In the genomic region with DNA sequence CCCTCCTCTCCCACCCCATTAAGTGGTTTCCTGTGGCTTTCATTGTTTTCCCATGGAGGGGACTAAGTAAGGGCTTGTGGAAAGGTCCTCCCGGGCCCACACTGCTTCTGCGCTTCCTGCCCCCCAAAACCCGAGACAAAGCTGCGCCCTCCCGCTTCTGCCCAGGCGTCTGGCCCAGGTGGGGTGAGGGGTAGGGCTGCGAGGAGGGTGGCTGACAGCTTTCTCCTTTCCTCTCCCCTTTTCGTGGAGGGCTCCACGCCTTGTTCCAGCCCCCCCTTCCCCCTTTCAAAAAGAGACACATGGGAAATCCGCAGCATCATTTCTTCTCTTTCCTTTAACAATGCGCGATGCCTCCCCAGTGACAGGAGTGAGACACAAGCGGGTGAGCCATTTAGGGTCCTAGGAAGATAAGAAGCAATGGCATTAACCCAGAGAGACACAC, we compare ENCODE assay signal across 8 cellular contexts. TPM values are rescaled to one million over a fixed set of nuclear protein-coding genes. Genes with fewer than 3 reads are reported as not detected.
DNase-seq lines count a peak whose midpoint lies in the region; ATAC-seq and TF ChIP-seq lines count a peak whose summit lies in the region.

No MANE protein-coding gene starts in this region.

- peaks cover 33% of the 10 kb centered on the region for H3K4me1 ChIP-seq in neuron (ENCODE audit: insufficient read depth, low read length)
- H3K4me1 ChIP-seq in uterus = peaks cover 0 to 7% of the 10 kb centered on the region in 2 donors

- no peaks in the 10 kb centered on the region for H3K27me3 ChIP-seq in neuron (ENCODE audit: insufficient read depth, low read length)
- H3K27me3 ChIP-seq in uterus = no peaks in the 10 kb centered on the region

- H2AFZ ChIP-seq in neuron (ENCODE audit: low read depth, low read length) = peak overlapping the region; percentile 78

- H3K4me3 ChIP-seq in fibroblast of villous mesenchyme (ENCODE audit: low read depth, low read length) = peak overlapping the region; percentile 97
- peak overlapping the region; percentile 98 for H3K4me3 ChIP-seq in neuron (ENCODE audit: low read length)
- peak overlapping the region; percentile 76 to 79 for H3K4me3 ChIP-seq in uterus

- intact Hi-C loops in uterus (cut with DNase I; ENCODE audit: low total_unique reads) = loop anchor here (2.0 kb wide), 1 partner anchor 131 kb away; no protein-coding TSS in a partner anchor

- H3K4me1 Mint-ChIP-seq in activated T-cell treated with anti-CD3 and anti-CD28 coated beads, Interleukin-2, amount 50 U/mL, for 24 hours (ENCODE audit: low read depth) = peaks cover 53% of the 10 kb centered on the region

- peak; percentile 6 for DNase-seq in GF-D8 (lab: John Stamatoyannopoulos, UW)
- peak; percentile 28 to 37 for DNase-seq in Kasumi-1 (lab: John Stamatoyannopoulos, UW)
- peak; percentile 69 for DNase-seq in activated T-cell treated with anti-CD3 and anti-CD28 coated beads, Interleukin-2, amount 50 U/mL, for 24 hours
- DNase-seq in fibroblast of villous mesenchyme (ENCODE audit: low read depth) = peak; percentile 19
- DNase-seq in uterus = peak; percentile 25 to 33
- no peak for DNase-seq in MV-4-11 (lab: John Stamatoyannopoulos, UW)

- H3K36me3 ChIP-seq in neuron (ENCODE audit: insufficient read depth, low read length) = no peaks in the 10 kb centered on the region
- no peaks in the 10 kb centered on the region for H3K36me3 ChIP-seq in uterus

- TF ChIP-seq CTCF in fibroblast of villous mesenchyme (IDR thresholded peaks at IDR 0.05; ENCODE audit: insufficient read depth, low read depth, low read length) (no peak), uterus (IDR thresholded peaks at IDR 0.05) (no peak)

- TF ChIP-seq POLR2A in uterus (IDR thresholded peaks at IDR 0.05) = no peak

- no peaks in the 10 kb centered on the region for H3K9me3 Mint-ChIP-seq in activated T-cell treated with anti-CD3 and anti-CD28 coated beads, Interleukin-2, amount 50 U/mL, for 24 hours

- H3K27ac ChIP-seq in uterus = peak overlapping the region; percentile 94 to 95

- ATAC-seq in GM21619 (IDR thresholded peaks at IDR 0.05; ENCODE audit: unreplicated experiment) = peak; percentile 23

- H3K36me3 Mint-ChIP-seq in activated T-cell treated with anti-CD3 and anti-CD28 coated beads, Interleukin-2, amount 50 U/mL, for 24 hours (ENCODE audit: low read depth) = peaks cover 22% of the 10 kb centered on the region

- H3K9me3 ChIP-seq in neuron (ENCODE audit: low read length) = no peaks in the 10 kb centered on the region
- H3K9me3 ChIP-seq in uterus = no peaks in the 10 kb centered on the region

- H3K4me3 Mint-ChIP-seq in activated T-cell treated with anti-CD3 and anti-CD28 coated beads, Interleukin-2, amount 50 U/mL, for 24 hours = peak overlapping the region; percentile 94

- H3K27ac Mint-ChIP-seq in activated T-cell treated with anti-CD3 and anti-CD28 coated beads, Interleukin-2, amount 50 U/mL, for 24 hours = peak overlapping the region; percentile 96

- no peaks in the 10 kb centered on the region for H3K27me3 Mint-ChIP-seq in activated T-cell treated with anti-CD3 and anti-CD28 coated beads, Interleukin-2, amount 50 U/mL, for 24 hours

RNA-seq across cellular contexts. Expression of a gene that starts 0.6 kb away (rescaled TPM):
- total RNA-seq in fibroblast of villous mesenchyme = 29.8 and 32.9 TPM in 2 replicates
- 10 to 100 TPM in 2 of 4 donors, 1 to 10 TPM in 2; 5.6 to 47.0 (median 14.9) TPM for total RNA-seq in uterus
